In the genomic region with DNA sequence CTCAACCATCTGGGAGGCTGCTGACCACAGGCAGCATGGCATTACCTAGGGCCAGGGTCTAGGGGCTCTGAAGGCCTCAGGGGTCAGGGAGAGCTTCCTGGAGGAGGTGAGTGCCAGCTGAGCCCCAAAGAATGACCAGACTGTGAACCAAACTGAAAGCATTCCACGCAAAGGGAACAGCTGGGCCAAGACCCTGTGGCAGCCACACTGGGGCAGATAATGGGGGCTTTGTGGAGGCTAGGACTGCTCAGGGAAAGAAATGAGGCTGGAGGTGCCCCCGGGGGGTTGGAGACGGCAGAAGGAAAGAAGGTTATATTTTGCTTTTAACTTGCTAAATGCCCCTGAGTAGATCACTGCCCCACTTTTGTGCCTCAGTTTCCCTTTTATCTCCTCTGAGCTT, we compare ENCODE assay signal across 14 cellular contexts. TPM values are rescaled to one million over a fixed set of nuclear protein-coding genes. Genes with fewer than 3 reads are reported as not detected.
DNase-seq lines count a peak whose midpoint lies in the region; ATAC-seq and TF ChIP-seq lines count a peak whose summit lies in the region.
"Had no signal": no experiment of that assay in that cellular context is flagged by ENCODE, and none has a peak within 500 bp of the region (broad histone marks: within the 10 kb centered on the region; RNA-seq: fewer than 3 reads in every experiment).

No MANE protein-coding gene starts in this region.

- H3K9me3 Mint-ChIP-seq in CD14-positive monocyte (no peaks in the 10 kb centered on the region), endodermal cell (no peaks in the 10 kb centered on the region), progenitor cell of endocrine pancreas (ENCODE audit: low read depth) (no peaks in the 10 kb centered on the region)
- H3K9me3 Mint-ChIP-seq in stimulated activated naive B cell treated with anti-CD40 and anti-IgM and Interleukin-4, amounts not matched to agents 10 μg/mL and 1 μg/mL and 100 μg/mL, for 72 hours = no peaks in the 10 kb centered on the region

- H3K27me3 Mint-ChIP-seq in CD14-positive monocyte (ENCODE audit: low read depth in 3 of 3) (peaks cover 0 to 3% (median 2%) of the 10 kb centered on the region in 3 donors), endodermal cell (ENCODE audit: insufficient read depth) (no peaks in the 10 kb centered on the region), progenitor cell of endocrine pancreas (no peaks in the 10 kb centered on the region)
- H3K27me3 Mint-ChIP-seq in stimulated activated naive B cell treated with anti-CD40 and anti-IgM and Interleukin-4, amounts not matched to agents 10 μg/mL and 1 μg/mL and 100 μg/mL, for 72 hours = no peaks in the 10 kb centered on the region

- peak overlapping the region; percentile 94 for H3K27ac ChIP-seq in KOPT-K1 (ENCODE audit: low read depth, low read length, poor library complexity, severe bottlenecking)
- no peak overlapping the region for H3K27ac ChIP-seq in endodermal cell (ENCODE audit: low read depth, low read length)
- H3K27ac ChIP-seq: parathyroid adenoma had no signal

- H3K27ac Mint-ChIP-seq in CD14-positive monocyte (peak overlapping the region in 4 of 7 donors; percentile 2 to 83 (median 78)), endodermal cell (peak overlapping the region; percentile 37), progenitor cell of endocrine pancreas (peak overlapping the region; percentile 83)
- no peak overlapping the region for H3K27ac Mint-ChIP-seq in stimulated activated naive B cell treated with anti-CD40 and anti-IgM and Interleukin-4, amounts not matched to agents 10 μg/mL and 1 μg/mL and 100 μg/mL, for 72 hours
- H3K27ac Mint-ChIP-seq: activated CD8-positive, alpha-beta T cell treated with anti-CD3 and anti-CD28 coated beads, Interleukin-2, amount 10 ng/mL, durations not matched to agents 7 days and 5 days; B cell had no signal

- H3K4me1 Mint-ChIP-seq in CD14-positive monocyte (peaks cover 57% of the 10 kb centered on the region), endodermal cell (peaks cover 48% of the 10 kb centered on the region), progenitor cell of endocrine pancreas (ENCODE audit: low read depth) (peaks cover 43% of the 10 kb centered on the region)
- no peaks in the 10 kb centered on the region for H3K4me1 Mint-ChIP-seq in stimulated activated naive B cell treated with anti-CD40 and anti-IgM and Interleukin-4, amounts not matched to agents 10 μg/mL and 1 μg/mL and 100 μg/mL, for 72 hours
- H3K4me1 Mint-ChIP-seq: B cell had no signal

- H3K4me3 ChIP-seq in endodermal cell (ENCODE audit: low read length) = no peak overlapping the region

- no peaks in the 10 kb centered on the region for H3K27me3 ChIP-seq in endodermal cell (ENCODE audit: control insufficient read depth, insufficient read depth, low read length, poor library complexity, severe bottlenecking)

- DNase-seq in CD14-positive monocyte (ENCODE audit: low spot score) (no peak), endodermal cell (no peak), progenitor cell of endocrine pancreas (ENCODE audit: low spot score, unreplicated experiment) (no peak), GM13977 (ENCODE audit: low spot score) (no peak)
- no peak for DNase-seq in activated CD4-positive, alpha-beta T cell treated with anti-CD3 and anti-CD28 coated beads for 4 hours
- no peak for DNase-seq in stimulated activated naive B cell treated with anti-CD40 and anti-IgM and Interleukin-4, amounts not matched to agents 10 μg/mL and 1 μg/mL and 100 μg/mL, for 72 hours
- DNase-seq: activated CD8-positive, alpha-beta T cell treated with anti-CD3 and anti-CD28 coated beads, Interleukin-2, amount 10 ng/mL, durations not matched to agents 7 days and 5 days; Karpas-422; kidney; NCI-H1417 treated with DMSO at 0.1 percent for 48 hours had no signal

- H3K9ac ChIP-seq in endodermal cell (ENCODE audit: extremely low read depth, low read length, poor library complexity, severe bottlenecking) = no peak overlapping the region
- H3K9ac ChIP-seq: parathyroid adenoma had no signal

- H3K4me3 Mint-ChIP-seq in CD14-positive monocyte = no peak overlapping the region
- no peak overlapping the region for H3K4me3 Mint-ChIP-seq in endodermal cell
- H3K4me3 Mint-ChIP-seq in progenitor cell of endocrine pancreas (ENCODE audit: low read depth) = no peak overlapping the region
- no peak overlapping the region for H3K4me3 Mint-ChIP-seq in stimulated activated naive B cell treated with anti-CD40 and anti-IgM and Interleukin-4, amounts not matched to agents 10 μg/mL and 1 μg/mL and 100 μg/mL, for 72 hours
- H3K4me3 Mint-ChIP-seq: activated CD8-positive, alpha-beta T cell treated with anti-CD3 and anti-CD28 coated beads, Interleukin-2, amount 10 ng/mL, durations not matched to agents 7 days and 5 days; B cell had no signal

- in situ Hi-C loops in GM13977 (cut with MboI; ENCODE audit: low pct_unique_long_range_greater_than_20kb, low sequenced_read_pairs, unreplicated experiment) = no loop called here

- no peak for TF ChIP-seq CTCF in CD14-positive monocyte (IDR thresholded peaks at IDR 0.05)
- no peak for TF ChIP-seq CTCF in endodermal cell (conservative IDR thresholded peaks at IDR 0.05)
- TF ChIP-seq CTCF in progenitor cell of endocrine pancreas (IDR thresholded peaks at IDR 0.05; ENCODE audit: unreplicated experiment) = no peak
- no peak for TF ChIP-seq CTCF in GM13977 (IDR thresholded peaks at IDR 0.05; ENCODE audit: extremely low read depth, insufficient read depth, missing control alignments)

- no peaks in the 10 kb centered on the region for H3K9me3 ChIP-seq in KOPT-K1 (ENCODE audit: insufficient read depth, low read length, poor library complexity, severe bottlenecking)
- H3K9me3 ChIP-seq in endodermal cell (ENCODE audit: control insufficient read depth, low read length) = no peaks in the 10 kb centered on the region

- H3K36me3 ChIP-seq in KOPT-K1 (ENCODE audit: insufficient read depth, low read length) = peaks cover 45% of the 10 kb centered on the region
- H3K36me3 ChIP-seq in endodermal cell (ENCODE audit: control insufficient read depth, insufficient read depth, low read length) = peaks cover 49% of the 10 kb centered on the region

- ATAC-seq in stimulated activated naive B cell treated with anti-CD40 and anti-IgM and Interleukin-4, amounts not matched to agents 10 μg/mL and 1 μg/mL and 100 μg/mL, for 72 hours (replicated peaks) = no peak
- no peak for ATAC-seq in GM18907 (IDR thresholded peaks at IDR 0.05; ENCODE audit: unreplicated experiment)
- ATAC-seq: activated CD8-positive, alpha-beta T cell treated with anti-CD3 and anti-CD28 coated beads, Interleukin-2, amount 10 ng/mL, durations not matched to agents 7 days and 5 days had no signal

- WGBS in endodermal cell (ENCODE audit: insufficient coverage in 1 of 2, insufficient read length in 1 of 2), 2 experiments = 92 to 100% methylated on average over 3 of the region's 3 CpGs

- intact Hi-C loops in CD14-positive monocyte (cut with micrococcal nuclease) = loop anchor here in 1 of 2 donors (10.0 kb wide), 1 partner anchor 68 kb away; no protein-coding TSS in a partner anchor

- peaks cover 26% of the 10 kb centered on the region for H3K4me1 ChIP-seq in endodermal cell (ENCODE audit: control insufficient read depth, insufficient read depth, low read length)

- H3K36me3 Mint-ChIP-seq in CD14-positive monocyte = peaks cover 56 to 73% of the 10 kb centered on the region in 2 donors
- H3K36me3 Mint-ChIP-seq in endodermal cell (ENCODE audit: low read depth) = peaks cover 31% of the 10 kb centered on the region
- peaks cover 6% of the 10 kb centered on the region for H3K36me3 Mint-ChIP-seq in progenitor cell of endocrine pancreas (ENCODE audit: insufficient read depth)
- H3K36me3 Mint-ChIP-seq in stimulated activated naive B cell treated with anti-CD40 and anti-IgM and Interleukin-4, amounts not matched to agents 10 μg/mL and 1 μg/mL and 100 μg/mL, for 72 hours = peaks cover 2 to 5% of the 10 kb centered on the region in 2 donors

RNA-seq across cellular contexts. Expression of gene ZMIZ1, which starts 57.6 kb away (rescaled TPM):
- 1 to 10 TPM; 3.3 to 8.9 TPM for polyA plus RNA-seq in CD14-positive monocyte
- total RNA-seq in endodermal cell (10 to 100 TPM; 65.3 to 67.5 TPM), progenitor cell of endocrine pancreas (81.6 and 85.2 TPM in 2 replicates)
- 77.5 TPM for polyA plus RNA-seq in endodermal cell (2013, experiment 1 of 2)
- polyA plus RNA-seq in endodermal cell (2013, experiment 2 of 2) = 68.6 TPM
